ENCODE assay signal across 15 cellular contexts in genomic region chr6:31567531-31568370, GRCh38. TPM values are rescaled to one million over a fixed set of nuclear protein-coding genes. Genes with fewer than 3 reads are reported as not detected.
DNase-seq lines count a peak whose midpoint lies in the region; ATAC-seq and TF ChIP-seq lines count a peak whose summit lies in the region.
"Had no signal": no experiment of that assay in that cellular context is flagged by ENCODE, and none has a peak within 500 bp of the region (broad histone marks: within the 10 kb centered on the region; RNA-seq: fewer than 3 reads in every experiment).

No MANE protein-coding gene starts in this region.

- POLR2A ChIA-PET in CD8-positive, alpha-beta T cell (lab: Charles Lee): interaction anchor here (0.8 to 4.0 kb wide), 5 partner anchors 10 to 52 kb away, joined by 4 to 31 read pairs (median 7); partner anchors contain the start of genes LTB and NCR3
- POLR2A ChIA-PET in naive thymus-derived CD4-positive, alpha-beta T cell (lab: Charles Lee): interaction anchor here (0.6 to 66.4 kb wide), 4 partner anchors 4 to 162 kb away, joined by 3 to 3078 read pairs (median 1540); partner anchors contain the start of genes AIF1, ATP6V1G2, BAG6 and DDAH2

- no peaks in the 10 kb centered on the region for H3K27me3 Mint-ChIP-seq in CD8-positive, alpha-beta T cell (ENCODE audit: low read depth)
- no peaks in the 10 kb centered on the region for H3K27me3 Mint-ChIP-seq in activated T-helper 17 cell treated with anti-CD3 and anti-CD28 coated beads, Interleukin-2, amount 50 U/mL, for 72 hours
- peaks cover 0 to 46% (median 0%) of the 10 kb centered on the region in 5 donors for H3K27me3 Mint-ChIP-seq in naive thymus-derived CD4-positive, alpha-beta T cell

- H3K36me3 Mint-ChIP-seq in CD8-positive, alpha-beta T cell: peaks cover 28% of the 10 kb centered on the region
- H3K36me3 Mint-ChIP-seq in activated T-helper 17 cell treated with anti-CD3 and anti-CD28 coated beads, Interleukin-2, amount 50 U/mL, for 72 hours (ENCODE audit: low read depth): peaks cover 34% of the 10 kb centered on the region
- H3K36me3 Mint-ChIP-seq in naive thymus-derived CD4-positive, alpha-beta T cell: peaks cover 7 to 26% (median 13%) of the 10 kb centered on the region in 5 donors

- no peaks in the 10 kb centered on the region for H3K9me3 ChIP-seq in CD8-positive, alpha-beta T cell (ENCODE audit: low read length)
- no peaks in the 10 kb centered on the region for H3K9me3 ChIP-seq in naive thymus-derived CD4-positive, alpha-beta T cell (ENCODE audit: control insufficient read depth in 2 of 3, low read length in 3 of 3)

- ATAC-seq in CD8-positive, alpha-beta T cell: no peak
- ATAC-seq in HG03196 (IDR thresholded peaks at IDR 0.05; ENCODE audit: unreplicated experiment): peak; percentile 2
- ATAC-seq in activated T-helper 17 cell treated with anti-CD3 and anti-CD28 coated beads, Interleukin-2, amount 50 U/mL, for 72 hours (replicated peaks): peak; percentile 23
- ATAC-seq in naive thymus-derived CD4-positive, alpha-beta T cell: no peak
- ATAC-seq: HCT116 had no signal

- no peaks in the 10 kb centered on the region for H3K27me3 ChIP-seq in CD8-positive, alpha-beta T cell (ENCODE audit: insufficient read depth, low read length)
- H3K27me3 ChIP-seq in naive thymus-derived CD4-positive, alpha-beta T cell (ENCODE audit: control insufficient read depth in 2 of 2, insufficient read depth in 2 of 2, low read length in 2 of 2): no peaks in the 10 kb centered on the region

- H3K27ac ChIP-seq in CD8-positive, alpha-beta T cell (ENCODE audit: low read depth, low read length): peak overlapping the region; percentile 11
- peak overlapping the region; percentile 77 for H3K27ac ChIP-seq in naive thymus-derived CD4-positive, alpha-beta T cell (ENCODE audit: low read depth, low read length)
- no peak overlapping the region for H3K27ac ChIP-seq in caudate nucleus (ENCODE audit: low read depth, low read length)
- H3K27ac ChIP-seq: coronary artery had no signal

- peak in 2 of 7 experiments; percentile 33 to 59 for DNase-seq in CD8-positive, alpha-beta T cell
- DNase-seq in naive thymus-derived CD4-positive, alpha-beta T cell: no peak
- DNase-seq in DMS 273 treated with DMSO at 0.1 percent for 48 hours (lab: John Stamatoyannopoulos, UW): no peak
- DNase-seq in NCI-H524 treated with DMSO at 0.1 percent for 48 hours (lab: John Stamatoyannopoulos, UW): no peak
- no peak for DNase-seq in NCI-H526 (lab: John Stamatoyannopoulos, UW)
- no peak for DNase-seq in caudate nucleus (lab: John Stamatoyannopoulos, UW)
- DNase-seq: activated gamma-delta T cell, Kasumi-1, NCI-H226 had no signal

- no peak for TF ChIP-seq CTCF in CD8-positive, alpha-beta T cell (IDR thresholded peaks at IDR 0.05)

- intact Hi-C loops in CD8-positive, alpha-beta T cell (cut with DNase I, micrococcal nuclease): loop anchor here in 1 of 2 experiments (1.0 kb wide), 1 partner anchor 7 kb away; no protein-coding TSS in a partner anchor
- intact Hi-C loops in naive thymus-derived CD4-positive, alpha-beta T cell (cut with micrococcal nuclease): loop anchor here (1.0 to 2.0 kb wide), 4 partner anchors 8 to 53 kb away; partner anchors contain the start of gene PRRC2A (in 1 of the 2)

- H3K4me3 ChIP-seq in CD8-positive, alpha-beta T cell (ENCODE audit: low read depth, low read length): no peak overlapping the region
- H3K4me3 ChIP-seq in naive thymus-derived CD4-positive, alpha-beta T cell (ENCODE audit: low read length): peak overlapping the region; percentile 23
- H3K4me3 ChIP-seq: coronary artery had no signal

- peak overlapping the region; percentile 44 for H3K4me3 Mint-ChIP-seq in CD8-positive, alpha-beta T cell
- peak overlapping the region; percentile 100 for H3K4me3 Mint-ChIP-seq in activated T-helper 17 cell treated with anti-CD3 and anti-CD28 coated beads, Interleukin-2, amount 50 U/mL, for 72 hours
- peak overlapping the region; percentile 41 to 77 (median 68) for H3K4me3 Mint-ChIP-seq in naive thymus-derived CD4-positive, alpha-beta T cell

- no peaks in the 10 kb centered on the region for H3K36me3 ChIP-seq in CD8-positive, alpha-beta T cell (ENCODE audit: insufficient read depth, low read length)
- peaks cover 0 to 16% (median 0%) of the 10 kb centered on the region in 3 experiments for H3K36me3 ChIP-seq in naive thymus-derived CD4-positive, alpha-beta T cell (ENCODE audit: control insufficient read depth in 2 of 3, insufficient read depth in 3 of 3, low read length in 3 of 3)

- no peaks in the 10 kb centered on the region for H3K9me3 Mint-ChIP-seq in CD8-positive, alpha-beta T cell
- H3K9me3 Mint-ChIP-seq in activated T-helper 17 cell treated with anti-CD3 and anti-CD28 coated beads, Interleukin-2, amount 50 U/mL, for 72 hours: no peaks in the 10 kb centered on the region
- peaks cover 0 to 2% (median 0%) of the 10 kb centered on the region in 11 donors for H3K9me3 Mint-ChIP-seq in naive thymus-derived CD4-positive, alpha-beta T cell

- H3K4me1 Mint-ChIP-seq in CD8-positive, alpha-beta T cell (ENCODE audit: low read depth): peaks cover 61% of the 10 kb centered on the region
- H3K4me1 Mint-ChIP-seq in activated T-helper 17 cell treated with anti-CD3 and anti-CD28 coated beads, Interleukin-2, amount 50 U/mL, for 72 hours: peaks cover 67% of the 10 kb centered on the region
- H3K4me1 Mint-ChIP-seq in naive thymus-derived CD4-positive, alpha-beta T cell: peaks cover 58 to 88% (median 74%) of the 10 kb centered on the region in 7 donors

- H3K27ac Mint-ChIP-seq in CD8-positive, alpha-beta T cell: peak overlapping the region; percentile 93
- peak overlapping the region; percentile 66 for H3K27ac Mint-ChIP-seq in activated T-helper 17 cell treated with anti-CD3 and anti-CD28 coated beads, Interleukin-2, amount 50 U/mL, for 72 hours
- peak overlapping the region; percentile 84 to 99 (median 94) for H3K27ac Mint-ChIP-seq in naive thymus-derived CD4-positive, alpha-beta T cell

- H3K4me1 ChIP-seq in CD8-positive, alpha-beta T cell (ENCODE audit: insufficient read depth, low read length): peaks cover 52% of the 10 kb centered on the region
- H3K4me1 ChIP-seq in naive thymus-derived CD4-positive, alpha-beta T cell (ENCODE audit: control insufficient read depth in 2 of 2, insufficient read depth in 2 of 2, low read length in 2 of 2): peaks cover 47 to 50% of the 10 kb centered on the region in 2 donors

- CTCF ChIA-PET in CD8-positive, alpha-beta T cell (lab: Charles Lee): interaction anchor here (0.5 to 36.4 kb wide), 6 partner anchors 9 to 50 kb away, joined by 3 to 1206 read pairs (median 4); partner anchors contain the start of genes LST1, LTB and NCR3
- CTCF ChIA-PET in naive thymus-derived CD4-positive, alpha-beta T cell (lab: Charles Lee): interaction anchor here (0.6 to 5.1 kb wide), 8 partner anchors 8 to 262 kb away, joined by 3 to 48 read pairs (median 5); partner anchors contain the start of genes LTB and NCR3

RNA-seq across cellular contexts. Expression of gene LTA, which starts 4.3 kb away (rescaled TPM):
- total RNA-seq in CD8-positive, alpha-beta T cell: 10 to 100 TPM; 17.1 to 17.2 TPM
- 100 to 1,000 TPM; 163 to 567 TPM for total RNA-seq in activated T-helper 17 cell treated with anti-CD3 and anti-CD28 coated beads, Interleukin-2, amount 50 U/mL, for 72 hours
- 100 to 1,000 TPM in 1 of 5 experiments, 10 to 100 TPM in 4; 12.3 to 110 (median 20.2) TPM for total RNA-seq in naive thymus-derived CD4-positive, alpha-beta T cell
- polyA plus RNA-seq in naive thymus-derived CD4-positive, alpha-beta T cell: 10 to 100 TPM; 24.0 to 27.5 TPM
- total RNA-seq: omental fat pad, RPMI7951 had no signal

RNA-seq across cellular contexts. Expression of gene TNF, which starts 7.6 kb away (rescaled TPM):
- 10 to 100 TPM; 30.1 to 32.7 TPM for total RNA-seq in CD8-positive, alpha-beta T cell
- total RNA-seq in activated T-helper 17 cell treated with anti-CD3 and anti-CD28 coated beads, Interleukin-2, amount 50 U/mL, for 72 hours: 100 to 1,000 TPM in 1 of 2 donors, 10 to 100 TPM in 1; 69.5 to 199 TPM
- total RNA-seq in naive thymus-derived CD4-positive, alpha-beta T cell: 100 to 1,000 TPM in 1 of 5 experiments, 10 to 100 TPM in 1, 1 to 10 TPM in 3; 5.4 to 125 (median 8.7) TPM
- 1 to 10 TPM in 1 of 2 donors, under 1 TPM in 1; 0.73 to 1.1 TPM for polyA plus RNA-seq in naive thymus-derived CD4-positive, alpha-beta T cell

RNA-seq across cellular contexts. Expression of gene LTB, which starts 14.5 kb away (rescaled TPM):
- total RNA-seq in CD8-positive, alpha-beta T cell: 100 to 1,000 TPM; 180 to 204 TPM
- 100 to 1,000 TPM; 269 to 395 TPM for total RNA-seq in activated T-helper 17 cell treated with anti-CD3 and anti-CD28 coated beads, Interleukin-2, amount 50 U/mL, for 72 hours
- total RNA-seq in naive thymus-derived CD4-positive, alpha-beta T cell: 1,000 to 10,000 TPM in 1 of 5 experiments, 100 to 1,000 TPM in 4; 370 to 1,909 (median 670) TPM
- 1,000 to 10,000 TPM; 1,970 to 2,371 TPM for polyA plus RNA-seq in naive thymus-derived CD4-positive, alpha-beta T cell
- total RNA-seq: RPMI7951 had no signal

RNA-seq across cellular contexts. Expression of gene LST1, which starts 18.3 kb away (rescaled TPM):
- total RNA-seq in CD8-positive, alpha-beta T cell: 10 to 100 TPM; 13.0 to 14.2 TPM
- total RNA-seq in activated T-helper 17 cell treated with anti-CD3 and anti-CD28 coated beads, Interleukin-2, amount 50 U/mL, for 72 hours: 10 to 100 TPM in 1 of 2 donors, 1 to 10 TPM in 1; 8.1 to 28.7 TPM
- 100 to 1,000 TPM in 2 of 5 experiments, 10 to 100 TPM in 3; 15.1 to 234 (median 32.0) TPM for total RNA-seq in naive thymus-derived CD4-positive, alpha-beta T cell
- 10 to 100 TPM in 1 of 2 donors, 1 to 10 TPM in 1; 8.4 to 15.3 TPM for polyA plus RNA-seq in naive thymus-derived CD4-positive, alpha-beta T cell
- total RNA-seq: RPMI7951 had no signal

RNA-seq across cellular contexts. Expression of gene NFKBIL1, which starts 20.3 kb away (rescaled TPM):
- total RNA-seq in CD8-positive, alpha-beta T cell: 1 to 10 TPM; 6.1 to 7.0 TPM
- total RNA-seq in activated T-helper 17 cell treated with anti-CD3 and anti-CD28 coated beads, Interleukin-2, amount 50 U/mL, for 72 hours: 10 to 100 TPM; 14.1 to 29.8 TPM
- 10 to 100 TPM in 4 of 5 experiments, 1 to 10 TPM in 1; 8.7 to 17.2 (median 11.6) TPM for total RNA-seq in naive thymus-derived CD4-positive, alpha-beta T cell
- polyA plus RNA-seq in naive thymus-derived CD4-positive, alpha-beta T cell: 10 to 100 TPM in 1 of 2 donors, 1 to 10 TPM in 1; 9.4 to 13.8 TPM

Comparison
In these comparisons a context has a peak if more than half of its experiments do, and no peak if none do; other contexts are left out.
1. ATAC-seq: peak in HG03196 (single experiment) and activated T-helper 17 cell treated with anti-CD3 and anti-CD28 coated beads, Interleukin-2, amount 50 U/mL, for 72 hours (single experiment); none in CD8-positive, alpha-beta T cell (single experiment) and naive thymus-derived CD4-positive, alpha-beta T cell (single experiment).
2. H3K4me3 Mint-ChIP-seq: peak in every context shown above with its lines; median percentile 100 in activated T-helper 17 cell treated with anti-CD3 and anti-CD28 coated beads, Interleukin-2, amount 50 U/mL, for 72 hours; 68 in naive thymus-derived CD4-positive, alpha-beta T cell; 44 in CD8-positive, alpha-beta T cell.
3. Peak in every context shown above with its lines, with median percentiles within 50 percentile points of each other: H3K27ac Mint-ChIP-seq.